In the genomic region with DNA sequence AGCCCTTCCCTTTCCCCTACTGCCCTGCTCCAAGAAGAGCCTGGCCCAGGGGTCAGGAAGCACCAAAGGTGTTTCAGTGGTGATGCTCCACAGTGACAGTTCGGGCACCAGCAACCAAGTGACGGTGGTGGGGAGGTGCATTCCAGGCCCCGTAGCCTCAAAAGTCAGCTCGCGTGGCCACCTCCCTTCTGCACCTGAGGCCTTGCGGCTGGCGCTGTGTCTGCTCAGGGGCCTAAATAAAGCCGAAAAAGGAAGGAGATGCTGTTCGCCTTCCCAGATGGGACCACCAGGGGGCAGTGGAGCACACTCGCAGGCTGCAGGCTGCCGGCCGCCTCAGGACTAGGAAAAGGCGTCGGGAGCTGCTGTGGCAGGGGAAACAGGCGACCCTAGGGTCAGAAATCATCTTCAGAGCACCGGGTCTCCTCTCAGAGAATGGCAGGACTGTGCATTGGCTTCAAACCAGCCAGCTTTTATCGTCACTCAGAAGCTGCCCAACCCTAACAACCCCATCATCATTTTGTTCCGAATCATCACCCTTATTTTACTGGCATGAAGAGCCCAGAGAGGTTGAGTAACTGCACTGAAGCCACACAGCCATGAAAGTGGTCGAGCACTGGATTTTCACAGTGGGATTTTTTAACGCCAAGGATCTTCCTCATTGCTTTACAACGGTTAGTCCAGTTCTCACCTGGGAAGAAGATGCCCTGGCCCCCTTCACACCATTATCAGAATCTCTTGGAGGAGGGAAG, we compare ENCODE assay signal across 1 cellular context.
TF ChIP-seq lines count a peak whose summit lies in the region.

No MANE protein-coding gene starts in this region.

TF ChIP-seq in liver, 16 proteins besides CTCF, POLR2A, EP300 and RAD21 (continued from another document):
- TF ChIP-seq, protein P1, sequence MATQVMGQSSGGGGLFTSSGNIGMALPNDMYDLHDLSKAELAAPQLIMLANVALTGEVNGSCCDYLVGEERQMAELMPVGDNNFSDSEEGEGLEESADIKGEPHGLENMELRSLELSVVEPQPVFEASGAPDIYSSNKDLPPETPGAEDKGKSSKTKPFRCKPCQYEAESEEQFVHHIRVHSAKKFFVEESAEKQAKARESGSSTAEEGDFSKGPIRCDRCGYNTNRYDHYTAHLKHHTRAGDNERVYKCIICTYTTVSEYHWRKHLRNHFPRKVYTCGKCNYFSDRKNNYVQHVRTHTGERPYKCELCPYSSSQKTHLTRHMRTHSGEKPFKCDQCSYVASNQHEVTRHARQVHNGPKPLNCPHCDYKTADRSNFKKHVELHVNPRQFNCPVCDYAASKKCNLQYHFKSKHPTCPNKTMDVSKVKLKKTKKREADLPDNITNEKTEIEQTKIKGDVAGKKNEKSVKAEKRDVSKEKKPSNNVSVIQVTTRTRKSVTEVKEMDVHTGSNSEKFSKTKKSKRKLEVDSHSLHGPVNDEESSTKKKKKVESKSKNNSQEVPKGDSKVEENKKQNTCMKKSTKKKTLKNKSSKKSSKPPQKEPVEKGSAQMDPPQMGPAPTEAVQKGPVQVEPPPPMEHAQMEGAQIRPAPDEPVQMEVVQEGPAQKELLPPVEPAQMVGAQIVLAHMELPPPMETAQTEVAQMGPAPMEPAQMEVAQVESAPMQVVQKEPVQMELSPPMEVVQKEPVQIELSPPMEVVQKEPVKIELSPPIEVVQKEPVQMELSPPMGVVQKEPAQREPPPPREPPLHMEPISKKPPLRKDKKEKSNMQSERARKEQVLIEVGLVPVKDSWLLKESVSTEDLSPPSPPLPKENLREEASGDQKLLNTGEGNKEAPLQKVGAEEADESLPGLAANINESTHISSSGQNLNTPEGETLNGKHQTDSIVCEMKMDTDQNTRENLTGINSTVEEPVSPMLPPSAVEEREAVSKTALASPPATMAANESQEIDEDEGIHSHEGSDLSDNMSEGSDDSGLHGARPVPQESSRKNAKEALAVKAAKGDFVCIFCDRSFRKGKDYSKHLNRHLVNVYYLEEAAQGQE (IDR thresholded peaks at IDR 0.05): no peak
- no peak for TF ChIP-seq TAF1 (conservative IDR thresholded peaks at IDR 0.05)
- no peak for TF ChIP-seq HNF4A (conservative IDR thresholded peaks at IDR 0.05)
- no peak for TF ChIP-seq RXRA (IDR thresholded peaks at IDR 0.05)
- no peak for TF ChIP-seq NR2F2 (IDR thresholded peaks at IDR 0.05)
- TF ChIP-seq FOXA1 (IDR thresholded peaks at IDR 0.05): no peak
- TF ChIP-seq EGR1 (IDR thresholded peaks at IDR 0.05; ENCODE audit: low read depth in 2 of 2): no peak
- TF ChIP-seq SP1 (IDR thresholded peaks at IDR 0.05): no peak
- TF ChIP-seq HNF4G (IDR thresholded peaks at IDR 0.05): no peak
- no peak for TF ChIP-seq GABPA (IDR thresholded peaks at IDR 0.05 in 1 of 2, conservative IDR thresholded peaks at IDR 0.05 in 1 of 2)
- TF ChIP-seq, protein P2, sequence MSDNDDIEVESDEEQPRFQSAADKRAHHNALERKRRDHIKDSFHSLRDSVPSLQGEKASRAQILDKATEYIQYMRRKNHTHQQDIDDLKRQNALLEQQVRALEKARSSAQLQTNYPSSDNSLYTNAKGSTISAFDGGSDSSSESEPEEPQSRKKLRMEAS (IDR thresholded peaks at IDR 0.05): no peak
- TF ChIP-seq, protein P3, sequence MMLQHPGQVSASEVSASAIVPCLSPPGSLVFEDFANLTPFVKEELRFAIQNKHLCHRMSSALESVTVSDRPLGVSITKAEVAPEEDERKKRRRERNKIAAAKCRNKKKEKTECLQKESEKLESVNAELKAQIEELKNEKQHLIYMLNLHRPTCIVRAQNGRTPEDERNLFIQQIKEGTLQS (IDR thresholded peaks at IDR 0.05): no peak
